Comparison of ENCODE assay signal across 1 cellular context in genomic region chr13:24648983-24649684, GRCh38.
TF ChIP-seq lines count a peak whose summit lies in the region.

No MANE protein-coding gene starts in this region.

TF ChIP-seq in GM23338, 12 proteins besides CTCF, POLR2A, EP300 and RAD21:
- TF ChIP-seq, protein P1, sequence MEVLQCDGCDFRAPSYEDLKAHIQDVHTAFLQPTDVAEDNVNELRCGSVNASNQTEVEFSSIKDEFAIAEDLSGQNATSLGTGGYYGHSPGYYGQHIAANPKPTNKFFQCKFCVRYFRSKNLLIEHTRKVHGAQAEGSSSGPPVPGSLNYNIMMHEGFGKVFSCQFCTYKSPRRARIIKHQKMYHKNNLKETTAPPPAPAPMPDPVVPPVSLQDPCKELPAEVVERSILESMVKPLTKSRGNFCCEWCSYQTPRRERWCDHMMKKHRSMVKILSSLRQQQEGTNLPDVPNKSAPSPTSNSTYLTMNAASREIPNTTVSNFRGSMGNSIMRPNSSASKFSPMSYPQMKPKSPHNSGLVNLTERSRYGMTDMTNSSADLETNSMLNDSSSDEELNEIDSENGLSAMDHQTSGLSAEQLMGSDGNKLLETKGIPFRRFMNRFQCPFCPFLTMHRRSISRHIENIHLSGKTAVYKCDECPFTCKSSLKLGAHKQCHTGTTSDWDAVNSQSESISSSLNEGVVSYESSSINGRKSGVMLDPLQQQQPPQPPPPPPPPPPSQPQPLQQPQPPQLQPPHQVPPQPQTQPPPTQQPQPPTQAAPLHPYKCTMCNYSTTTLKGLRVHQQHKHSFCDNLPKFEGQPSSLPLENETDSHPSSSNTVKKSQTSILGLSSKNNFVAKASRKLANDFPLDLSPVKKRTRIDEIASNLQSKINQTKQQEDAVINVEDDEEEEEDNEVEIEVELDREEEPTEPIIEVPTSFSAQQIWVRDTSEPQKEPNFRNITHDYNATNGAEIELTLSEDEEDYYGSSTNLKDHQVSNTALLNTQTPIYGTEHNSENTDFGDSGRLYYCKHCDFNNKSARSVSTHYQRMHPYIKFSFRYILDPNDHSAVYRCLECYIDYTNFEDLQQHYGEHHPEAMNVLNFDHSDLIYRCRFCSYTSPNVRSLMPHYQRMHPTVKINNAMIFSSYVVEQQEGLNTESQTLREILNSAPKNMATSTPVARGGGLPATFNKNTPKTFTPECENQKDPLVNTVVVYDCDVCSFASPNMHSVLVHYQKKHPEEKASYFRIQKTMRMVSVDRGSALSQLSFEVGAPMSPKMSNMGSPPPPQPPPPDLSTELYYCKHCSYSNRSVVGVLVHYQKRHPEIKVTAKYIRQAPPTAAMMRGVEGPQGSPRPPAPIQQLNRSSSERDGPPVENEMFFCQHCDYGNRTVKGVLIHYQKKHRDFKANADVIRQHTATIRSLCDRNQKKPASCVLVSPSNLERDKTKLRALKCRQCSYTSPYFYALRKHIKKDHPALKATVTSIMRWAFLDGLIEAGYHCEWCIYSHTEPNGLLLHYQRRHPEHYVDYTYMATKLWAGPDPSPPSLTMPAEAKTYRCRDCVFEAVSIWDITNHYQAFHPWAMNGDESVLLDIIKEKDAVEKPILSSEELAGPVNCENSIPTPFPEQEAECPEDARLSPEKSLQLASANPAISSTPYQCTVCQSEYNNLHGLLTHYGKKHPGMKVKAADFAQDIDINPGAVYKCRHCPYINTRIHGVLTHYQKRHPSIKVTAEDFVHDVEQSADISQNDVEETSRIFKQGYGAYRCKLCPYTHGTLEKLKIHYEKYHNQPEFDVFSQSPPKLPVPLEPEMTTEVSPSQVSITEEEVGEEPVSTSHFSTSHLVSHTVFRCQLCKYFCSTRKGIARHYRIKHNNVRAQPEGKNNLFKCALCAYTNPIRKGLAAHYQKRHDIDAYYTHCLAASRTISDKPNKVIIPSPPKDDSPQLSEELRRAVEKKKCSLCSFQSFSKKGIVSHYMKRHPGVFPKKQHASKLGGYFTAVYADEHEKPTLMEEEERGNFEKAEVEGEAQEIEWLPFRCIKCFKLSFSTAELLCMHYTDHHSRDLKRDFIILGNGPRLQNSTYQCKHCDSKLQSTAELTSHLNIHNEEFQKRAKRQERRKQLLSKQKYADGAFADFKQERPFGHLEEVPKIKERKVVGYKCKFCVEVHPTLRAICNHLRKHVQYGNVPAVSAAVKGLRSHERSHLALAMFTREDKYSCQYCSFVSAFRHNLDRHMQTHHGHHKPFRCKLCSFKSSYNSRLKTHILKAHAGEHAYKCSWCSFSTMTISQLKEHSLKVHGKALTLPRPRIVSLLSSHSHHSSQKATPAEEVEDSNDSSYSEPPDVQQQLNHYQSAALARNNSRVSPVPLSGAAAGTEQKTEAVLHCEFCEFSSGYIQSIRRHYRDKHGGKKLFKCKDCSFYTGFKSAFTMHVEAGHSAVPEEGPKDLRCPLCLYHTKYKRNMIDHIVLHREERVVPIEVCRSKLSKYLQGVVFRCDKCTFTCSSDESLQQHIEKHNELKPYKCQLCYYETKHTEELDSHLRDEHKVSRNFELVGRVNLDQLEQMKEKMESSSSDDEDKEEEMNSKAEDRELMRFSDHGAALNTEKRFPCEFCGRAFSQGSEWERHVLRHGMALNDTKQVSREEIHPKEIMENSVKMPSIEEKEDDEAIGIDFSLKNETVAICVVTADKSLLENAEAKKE (CRISPR knock-in tag; IDR thresholded peaks at IDR 0.05): no peak
- no peak for TF ChIP-seq JUNB (IDR thresholded peaks at IDR 0.05; ENCODE audit: unreplicated experiment)
- no peak for TF ChIP-seq CREB1 (CRISPR knock-in tag; IDR thresholded peaks at IDR 0.05; ENCODE audit: low read depth)
- no peak for TF ChIP-seq REST (IDR thresholded peaks at IDR 0.05; ENCODE audit: unreplicated experiment)
- no peak for TF ChIP-seq EZH2 (IDR thresholded peaks at IDR 0.05; ENCODE audit: low read depth, unreplicated experiment)
- TF ChIP-seq STAT1 (IDR thresholded peaks at IDR 0.05; ENCODE audit: unreplicated experiment): no peak
- TF ChIP-seq NANOG (IDR thresholded peaks at IDR 0.05; ENCODE audit: borderline replicate concordance): no peak
- no peak for TF ChIP-seq POLR2AphosphoS5 (IDR thresholded peaks at IDR 0.05; ENCODE audit: low read depth)
- TF ChIP-seq ZNF114 (CRISPR knock-in tag; IDR thresholded peaks at IDR 0.05): no peak
- no peak for TF ChIP-seq EZH2phosphoT487 (IDR thresholded peaks at IDR 0.05; ENCODE audit: unreplicated experiment)
- no peak for TF ChIP-seq ZNF331 (CRISPR knock-in tag; IDR thresholded peaks at IDR 0.05; ENCODE audit: low read depth)
- TF ChIP-seq, protein P2, sequence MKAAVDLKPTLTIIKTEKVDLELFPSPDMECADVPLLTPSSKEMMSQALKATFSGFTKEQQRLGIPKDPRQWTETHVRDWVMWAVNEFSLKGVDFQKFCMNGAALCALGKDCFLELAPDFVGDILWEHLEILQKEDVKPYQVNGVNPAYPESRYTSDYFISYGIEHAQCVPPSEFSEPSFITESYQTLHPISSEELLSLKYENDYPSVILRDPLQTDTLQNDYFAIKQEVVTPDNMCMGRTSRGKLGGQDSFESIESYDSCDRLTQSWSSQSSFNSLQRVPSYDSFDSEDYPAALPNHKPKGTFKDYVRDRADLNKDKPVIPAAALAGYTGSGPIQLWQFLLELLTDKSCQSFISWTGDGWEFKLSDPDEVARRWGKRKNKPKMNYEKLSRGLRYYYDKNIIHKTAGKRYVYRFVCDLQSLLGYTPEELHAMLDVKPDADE (IDR thresholded peaks at IDR 0.05): no peak
